Comparison of ENCODE assay signal across 18 cellular contexts in the genomic region with DNA sequence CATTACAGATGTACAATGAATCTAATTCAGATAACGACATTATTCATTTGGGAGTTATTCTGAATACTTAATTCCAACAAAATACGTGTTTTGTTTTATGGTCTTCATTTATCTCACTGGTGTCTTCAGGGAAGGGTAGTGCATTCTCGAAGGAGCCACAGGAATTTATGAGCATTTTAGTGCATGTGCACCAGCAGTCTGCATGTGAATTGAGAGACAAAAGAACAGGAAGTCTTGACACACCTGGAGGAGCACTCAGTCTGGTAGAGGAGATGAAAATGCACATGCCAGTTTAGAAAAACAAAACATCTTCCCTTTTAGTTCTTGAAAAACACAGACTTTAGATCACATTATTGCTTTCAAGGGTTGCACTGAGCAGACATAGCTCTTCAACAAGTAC.
A peak's percentile ranks its signal among the peaks of the same experiment; 100 is the strongest.
DNase-seq lines count a peak whose midpoint lies in the region; ATAC-seq and TF ChIP-seq lines count a peak whose summit lies in the region.
"Had no signal": no experiment of that assay in that cellular context is flagged by ENCODE, and none has a peak within 500 bp of the region (broad histone marks: within the 10 kb centered on the region; RNA-seq: fewer than 3 reads in every experiment).

No MANE protein-coding gene starts in this region.

- H3K27me3 ChIP-seq in RWPE2 (ENCODE audit: insufficient read depth, poor library complexity, severe bottlenecking): no peaks in the 10 kb centered on the region
- no peaks in the 10 kb centered on the region for H3K27me3 ChIP-seq in osteoblast (ENCODE audit: insufficient read depth, low read length)
- H3K27me3 ChIP-seq: BLaER1 treated with 17β-estradiol and CSF1 and Interleukin-3, amounts not matched to agents 10 nM and 100 nM had no signal

- no peak for TF ChIP-seq CTCF in GM12865 (IDR thresholded peaks at IDR 0.05; ENCODE audit: insufficient read depth, low read depth, low read length, missing control alignments)
- no peak for TF ChIP-seq CTCF in RWPE2 (IDR thresholded peaks at IDR 0.05; ENCODE audit: poor library complexity, severe bottlenecking)
- no peak for TF ChIP-seq CTCF in osteoblast (IDR thresholded peaks at IDR 0.05; ENCODE audit: extremely low read depth, low read depth, low read length)

- no peaks in the 10 kb centered on the region for H3K79me2 ChIP-seq in osteoblast (ENCODE audit: insufficient read depth, low read length)

- H3K36me3 ChIP-seq in RWPE2 (ENCODE audit: low read depth) (no peaks in the 10 kb centered on the region), osteoblast (ENCODE audit: insufficient read depth, low read length) (no peaks in the 10 kb centered on the region)
- H3K36me3 ChIP-seq: BLaER1 treated with 17β-estradiol and CSF1 and Interleukin-3, amounts not matched to agents 10 nM and 100 nM had no signal

- H3K9me3 ChIP-seq in RWPE2 (ENCODE audit: severe bottlenecking): no peaks in the 10 kb centered on the region
- H3K9me3 ChIP-seq in osteoblast (ENCODE audit: low read depth, low read length): no peaks in the 10 kb centered on the region

- H3K4me1 ChIP-seq in RWPE2 (ENCODE audit: insufficient read depth, poor library complexity, severe bottlenecking) (no peaks in the 10 kb centered on the region), osteoblast (ENCODE audit: insufficient read depth, low read length) (no peaks in the 10 kb centered on the region)

- no peak overlapping the region for H3K4me3 ChIP-seq in GM12865 (ENCODE audit: low read depth, low read length)
- H3K4me3 ChIP-seq in RWPE2 (ENCODE audit: severe bottlenecking): no peak overlapping the region
- no peak overlapping the region for H3K4me3 ChIP-seq in osteoblast (ENCODE audit: insufficient read depth, low read length)
- H3K4me3 ChIP-seq: BLaER1 treated with 17β-estradiol and CSF1 and Interleukin-3, amounts not matched to agents 10 nM and 100 nM had no signal

- no peak overlapping the region for H3K27ac ChIP-seq in RWPE2 (ENCODE audit: poor library complexity, severe bottlenecking)
- H3K27ac ChIP-seq in osteoblast (ENCODE audit: low read depth, low read length): no peak overlapping the region
- H3K27ac ChIP-seq: BLaER1 treated with 17β-estradiol and CSF1 and Interleukin-3, amounts not matched to agents 10 nM and 100 nM had no signal

- H2AFZ ChIP-seq in osteoblast (ENCODE audit: low read length): no peak overlapping the region

- 0 out of 3 replicates have a peak, but pooled peaks have one; percentile 23 for ATAC-seq in RWPE2 (ENCODE audit: low read depth)
- ATAC-seq in HG02588 (IDR thresholded peaks at IDR 0.05; ENCODE audit: unreplicated experiment): no peak
- ATAC-seq: CD8-positive, alpha-beta T cell; HCT116 had no signal

- H4K20me1 ChIP-seq in osteoblast (ENCODE audit: insufficient read depth, low read length): no peaks in the 10 kb centered on the region
- H4K20me1 ChIP-seq: BLaER1 treated with 17β-estradiol and CSF1 and Interleukin-3, amounts not matched to agents 10 nM and 100 nM had no signal

- DNase-seq in GM12865 (ENCODE audit: low read depth): peak; percentile 18
- DNase-seq in M059J (ENCODE audit: low read depth): peak; percentile 1
- no peak for DNase-seq in RWPE2 (ENCODE audit: low spot score)
- peak; percentile 8 for DNase-seq in osteoblast (ENCODE audit: insufficient read length, low spot score, missing footprints)
- DNase-seq in ecto neural progenitor cell (ENCODE audit: low spot score): no peak
- DNase-seq in NCI-H69 (lab: John Stamatoyannopoulos, UW): no peak
- no peak for DNase-seq in hippocampal formation (lab: John Stamatoyannopoulos, UW)
- DNase-seq: Calu3; CD8-positive, alpha-beta T cell; Kasumi-1; NCI-H1694 treated with DMSO at 0.1 percent for 48 hours; NCI-H2107; NCI-H226; NCI-H526 treated with DMSO at 0.1 percent for 48 hours; RPMI8226 had no signal

- no peak overlapping the region for H3K4me2 ChIP-seq in osteoblast (ENCODE audit: insufficient read depth, low read length)

Comparison
In these comparisons a context has a peak if more than half of its experiments do, and no peak if none do; other contexts are left out.
1. DNase-seq: peak in GM12865 (single experiment), M059J (single experiment) and osteoblast (single experiment); none in RWPE2 (single experiment), ecto neural progenitor cell (single experiment), NCI-H69 (single experiment) and hippocampal formation (0 of 2).